11 cellular contexts compared by ENCODE assay signal in genomic region chr1:182413969-182414368, GRCh38. TPM values are rescaled to one million over a fixed set of nuclear protein-coding genes. Genes with fewer than 3 reads are reported as not detected.
"Had no signal": no experiment of that assay in that cellular context is flagged by ENCODE, and none has a peak within 500 bp of the region (broad histone marks: within the 10 kb centered on the region; RNA-seq: fewer than 3 reads in every experiment).

No MANE protein-coding gene starts in this region.

- FAIRE-seq: H54 had no signal

- H3K27ac ChIP-seq: GM23248 had no signal

- DNase-seq: GM23248, GOT3, H7, H9, HCEC 1CT, HFFc6 had no signal

- H3K27ac Mint-ChIP-seq: GM23338, H9, HFFc6 had no signal

- H3K4me1 ChIP-seq: HAP-1 had no signal

- H3K4me3 Mint-ChIP-seq: GM23338, H9, HFFc6 had no signal

- H3K36me3 ChIP-seq: HAP-1 had no signal

- H3K9ac ChIP-seq: GM23248 had no signal

- H3K4me2 ChIP-seq: GM23338 had no signal

- H2AFZ ChIP-seq: GM23248, GM23338 had no signal

- ATAC-seq: GM23338, HCT116 had no signal

- H3K9me3 Mint-ChIP-seq: GM23338, HFFc6 had no signal

- H3K9me3 ChIP-seq: HAP-1 had no signal

- H3K4me3 ChIP-seq: GM23248, GM23338, HAP-1 had no signal

RNA-seq across cellular contexts. Expression of gene TEDDM1, which starts 13.5 kb away (rescaled TPM):
- total RNA-seq: GM23248, GM23338, H4, H7, H9, HFFc6 had no signal
- polyA plus RNA-seq: GM23248, GM23338 had no signal

RNA-seq across cellular contexts. Expression of gene RGSL1, which starts 36.0 kb away (rescaled TPM):
- total RNA-seq: GM23248, GM23338, H4, H7, H9, HFFc6 had no signal
- polyA plus RNA-seq: GM23248, GM23338 had no signal
